ENCODE assay signal across 23 cellular contexts in genomic region chr22:45485271-45485670, GRCh38. TPM values are rescaled to one million over a fixed set of nuclear protein-coding genes. Genes with fewer than 3 reads are reported as not detected.
"Had no signal": no experiment of that assay in that cellular context is flagged by ENCODE, and none has a peak within 500 bp of the region (broad histone marks: within the 10 kb centered on the region; RNA-seq: fewer than 3 reads in every experiment).

No MANE protein-coding gene starts in this region.

- H3K27me3 ChIP-seq: colonic mucosa, heart left ventricle, right atrium auricular region, transverse colon, vagina had no signal

- H3K27ac ChIP-seq: colonic mucosa, heart left ventricle, transverse colon, vagina had no signal

- H3K9me3 ChIP-seq: colonic mucosa, heart left ventricle, mucosa of descending colon, right atrium auricular region, transverse colon, vagina had no signal

- ATAC-seq: activated CD4-positive, CD25-positive, alpha-beta regulatory T cell treated with anti-CD3 and anti-CD28 coated beads, Interleukin-2, amount 50 U/mL, for 24 hours; activated CD8-positive, alpha-beta memory T cell treated with anti-CD3 and anti-CD28 coated beads, Interleukin-2, amount 10 ng/mL, durations not matched to agents 7 days and 5 days; heart left ventricle; left colon; mucosa of descending colon; stimulated activated effector memory CD8-positive, alpha-beta T cell treated with anti-CD3 and anti-CD28 coated beads, Interleukin-12 subunit alpha, Interleukin-12 subunit beta, amount 100 ng/mL, for 72 hours; stimulated activated naive CD8-positive, alpha-beta T cell treated with anti-CD3 and anti-CD28 coated beads, Interleukin-15, amount 100 ng/mL, for 72 hours had no signal

- H3K4me3 ChIP-seq: colonic mucosa, dorsolateral prefrontal cortex, heart left ventricle, mucosa of descending colon, right atrium auricular region, transverse colon, vagina had no signal

- H3K36me3 ChIP-seq: colonic mucosa, heart left ventricle, right atrium auricular region, transverse colon, vagina had no signal

- FAIRE-seq: keratinocyte had no signal

- H3K4me1 ChIP-seq: colonic mucosa, heart left ventricle, transverse colon, vagina had no signal

- DNase-seq: activated CD4-positive, alpha-beta memory T cell treated with anti-CD3 and anti-CD28 coated beads, Interleukin-2, amount 10 ng/mL, durations not matched to agents 7 days and 5 days; activated CD4-positive, alpha-beta T cell treated with anti-CD3 and anti-CD28 coated beads, Interleukin-2, amount 10 ng/mL, durations not matched to agents 24 days and 14 days; activated CD8-positive, alpha-beta memory T cell treated with anti-CD3 and anti-CD28 coated beads, Interleukin-2, amount 10 ng/mL, durations not matched to agents 7 days and 5 days; activated naive CD4-positive, alpha-beta T cell treated with anti-CD3 and anti-CD28 coated beads, Interleukin-2, amount 10 ng/mL, durations not matched to agents 7 days and 5 days; activated T-cell treated with anti-CD3 and anti-CD28 coated beads for 4 hours; central memory CD4-positive, alpha-beta T cell; colonic mucosa; dorsolateral prefrontal cortex; heart left ventricle; left colon; mesendoderm; mucosa of descending colon; nucleus accumbens; stimulated activated CD4-positive, alpha-beta T cell treated with anti-CD3 and anti-CD28 coated beads, Interleukin-1b, Interleukin-23, amount 100 ng/mL, for 48 hours; stimulated activated naive CD8-positive, alpha-beta T cell treated with anti-CD3 and anti-CD28 coated beads, Interleukin-15, amount 100 ng/mL, for 72 hours; SW 1271; T-helper 2 cell; transverse colon had no signal

RNA-seq across cellular contexts. Expression of gene FBLN1, which starts 17.4 kb away (rescaled TPM):
- total RNA-seq: activated CD4-positive, alpha-beta memory T cell treated with anti-CD3 and anti-CD28 coated beads, Interleukin-2, amount 10 ng/mL, durations not matched to agents 7 days and 5 days; activated CD4-positive, alpha-beta T cell treated with anti-CD3 and anti-CD28 coated beads, Interleukin-2, amount 10 ng/mL, durations not matched to agents 24 days and 14 days had no signal
